ENCODE assay signal across 14 cellular contexts in genomic region chrX:119194631-119195030, GRCh38. TPM values are rescaled to one million over a fixed set of nuclear protein-coding genes. Genes with fewer than 3 reads are reported as not detected.
DNase-seq lines count a peak whose midpoint lies in the region; ATAC-seq, FAIRE-seq and TF ChIP-seq lines count a peak whose summit lies in the region.
"Had no signal": no experiment of that assay in that cellular context is flagged by ENCODE, and none has a peak within 500 bp of the region (broad histone marks: within the 10 kb centered on the region; RNA-seq: fewer than 3 reads in every experiment).

No MANE protein-coding gene starts in this region.

- H3K79me2 ChIP-seq in neural progenitor cell (ENCODE audit: low read depth): no peaks in the 10 kb centered on the region

- no peak overlapping the region for H3K9ac ChIP-seq in neural progenitor cell

- ATAC-seq in GM21717 (IDR thresholded peaks at IDR 0.05; ENCODE audit: unreplicated experiment): no peak
- ATAC-seq: stimulated activated naive CD8-positive, alpha-beta T cell treated with anti-CD3 and anti-CD28 coated beads, Interleukin-15, amount 100 ng/mL, for 72 hours had no signal

- no peaks in the 10 kb centered on the region for H3K36me3 Mint-ChIP-seq in neural progenitor cell
- H3K36me3 Mint-ChIP-seq: activated naive CD4-positive, alpha-beta T cell treated with anti-CD3 and anti-CD28 coated beads, Interleukin-2, amount 50 U/mL, for 24 hours had no signal

- no peak for FAIRE-seq in bronchial epithelial cell (lab: Jason Lieb, UNC)

- H3K27me3 ChIP-seq in bronchial epithelial cell (ENCODE audit: control insufficient read depth, insufficient read depth, low read length) (no peaks in the 10 kb centered on the region), neural progenitor cell (no peaks in the 10 kb centered on the region)

- H3K4me3 Mint-ChIP-seq in neural progenitor cell: no peak overlapping the region
- H3K4me3 Mint-ChIP-seq: activated naive CD4-positive, alpha-beta T cell treated with anti-CD3 and anti-CD28 coated beads, Interleukin-2, amount 50 U/mL, for 24 hours; B cell; stimulated activated naive CD8-positive, alpha-beta T cell treated with anti-CD3 and anti-CD28 coated beads, Interleukin-15, amount 100 ng/mL, for 72 hours had no signal

- H3K36me3 ChIP-seq in bronchial epithelial cell (ENCODE audit: control insufficient read depth, insufficient read depth, low read length) (no peaks in the 10 kb centered on the region), neural progenitor cell (no peaks in the 10 kb centered on the region)

- H3K4me1 Mint-ChIP-seq in neural progenitor cell: no peaks in the 10 kb centered on the region
- H3K4me1 Mint-ChIP-seq: activated naive CD4-positive, alpha-beta T cell treated with anti-CD3 and anti-CD28 coated beads, Interleukin-2, amount 50 U/mL, for 24 hours; B cell had no signal

- H3K4me1 ChIP-seq in neural progenitor cell: no peaks in the 10 kb centered on the region

- no peak overlapping the region for H3K4me2 ChIP-seq in neural progenitor cell

- H3K4me3 ChIP-seq in bronchial epithelial cell (ENCODE audit: low read depth, low read length): no peak overlapping the region
- no peak overlapping the region for H3K4me3 ChIP-seq in neural progenitor cell
- H3K4me3 ChIP-seq: SK-N-MC had no signal

- DNase-seq in NCI-H748 (lab: John Stamatoyannopoulos, UW; ENCODE audit: unreplicated experiment): peak; percentile 37
- no peak for DNase-seq in NCI-H748 treated with DMSO at 0.1 percent for 48 hours (lab: John Stamatoyannopoulos, UW)
- DNase-seq in LHCN-M2 (ENCODE audit: low read depth): peak; percentile 6
- no peak for DNase-seq in bronchial epithelial cell (ENCODE audit: low read depth)
- peak; percentile 2 for DNase-seq in neural progenitor cell (ENCODE audit: low spot score)
- DNase-seq in NCI-H226: no peak
- DNase-seq in GM13976 (ENCODE audit: low spot score): no peak
- DNase-seq: effector CD4-positive, alpha-beta T cell; NCI-H1694; stimulated activated naive CD8-positive, alpha-beta T cell treated with anti-CD3 and anti-CD28 coated beads, Interleukin-15, amount 100 ng/mL, for 72 hours had no signal

- H4K20me1 ChIP-seq in neural progenitor cell (ENCODE audit: low read depth): no peaks in the 10 kb centered on the region

- peaks cover 2% of the 10 kb centered on the region for H3K27me3 Mint-ChIP-seq in neural progenitor cell (ENCODE audit: insufficient read depth, low read depth)
- H3K27me3 Mint-ChIP-seq: activated naive CD4-positive, alpha-beta T cell treated with anti-CD3 and anti-CD28 coated beads, Interleukin-2, amount 50 U/mL, for 24 hours; B cell; stimulated activated naive CD8-positive, alpha-beta T cell treated with anti-CD3 and anti-CD28 coated beads, Interleukin-15, amount 100 ng/mL, for 72 hours had no signal

- no peaks in the 10 kb centered on the region for H3K9me3 ChIP-seq in neural progenitor cell (ENCODE audit: low read depth)

- no peaks in the 10 kb centered on the region for H3F3A ChIP-seq in neural progenitor cell (ENCODE audit: low read depth)

- TF ChIP-seq CTCF in bronchial epithelial cell (IDR thresholded peaks at IDR 0.05; ENCODE audit: insufficient read depth, low read length, severe bottlenecking) (peak; percentile 11), neural progenitor cell (IDR thresholded peaks at IDR 0.05) (peak; percentile 33), GM13976 (IDR thresholded peaks at IDR 0.05; ENCODE audit: borderline replicate concordance, control extremely low read depth, extremely low read depth, insufficient read depth, missing control alignments) (no peak)

- no peak overlapping the region for H2AFZ ChIP-seq in neural progenitor cell (replicated peaks)

- in situ Hi-C loops in GM13976 (cut with MboI; ENCODE audit: low sequenced_read_pairs, unreplicated experiment): no loop called here

- H3K27ac ChIP-seq in neural progenitor cell: no peak overlapping the region
- H3K27ac ChIP-seq: SK-N-MC had no signal

- H3K9me3 Mint-ChIP-seq in neural progenitor cell: no peaks in the 10 kb centered on the region
- H3K9me3 Mint-ChIP-seq: activated naive CD4-positive, alpha-beta T cell treated with anti-CD3 and anti-CD28 coated beads, Interleukin-2, amount 50 U/mL, for 24 hours; stimulated activated naive CD8-positive, alpha-beta T cell treated with anti-CD3 and anti-CD28 coated beads, Interleukin-15, amount 100 ng/mL, for 72 hours had no signal

- H3K27ac Mint-ChIP-seq in neural progenitor cell: no peak overlapping the region
- H3K27ac Mint-ChIP-seq: activated naive CD4-positive, alpha-beta T cell treated with anti-CD3 and anti-CD28 coated beads, Interleukin-2, amount 50 U/mL, for 24 hours; B cell had no signal

RNA-seq across cellular contexts. Expression of gene PGRMC1, which starts 41.5 kb away (rescaled TPM):
- total RNA-seq in LHCN-M2 (2014; rRNA removed): 174 and 186 TPM in 2 replicates
- 66.5 TPM for polyA plus RNA-seq in LHCN-M2 (2012)
- total RNA-seq in bronchial epithelial cell: 89.6 and 96.1 TPM in 2 replicates
- total RNA-seq in neural progenitor cell (ENCODE audit: low replicate concordance): 191 and 246 TPM in 2 replicates

Comparison
In these comparisons a context has a peak if more than half of its experiments do, and no peak if none do; other contexts are left out.
1. DNase-seq: peak in NCI-H748 (single experiment), LHCN-M2 (single experiment) and neural progenitor cell (single experiment); none in NCI-H748 treated with DMSO at 0.1 percent for 48 hours (single experiment), bronchial epithelial cell (single experiment), NCI-H226 (single experiment) and GM13976 (single experiment).